14 cellular contexts compared by ENCODE assay signal in genomic region chr11:12678991-12679390, GRCh38. TPM values are rescaled to one million over a fixed set of nuclear protein-coding genes. Genes with fewer than 3 reads are reported as not detected.
DNase-seq lines count a peak whose midpoint lies in the region; ATAC-seq and TF ChIP-seq lines count a peak whose summit lies in the region.
"Had no signal": no experiment of that assay in that cellular context is flagged by ENCODE, and none has a peak within 500 bp of the region (broad histone marks: within the 10 kb centered on the region; RNA-seq: fewer than 3 reads in every experiment).

No MANE protein-coding gene starts in this region.

- H3K27me3 ChIP-seq in HUES6 (ENCODE audit: control insufficient read depth, insufficient read depth, low read length) (peaks cover 3% of the 10 kb centered on the region; the same call in 1 of the 2 replicates), transverse colon (no peaks in the 10 kb centered on the region)
- H3K27me3 ChIP-seq: brain microvascular endothelial cell had no signal

- ATAC-seq in GM19463 (IDR thresholded peaks at IDR 0.05; ENCODE audit: unreplicated experiment): no peak
- no peak for ATAC-seq in GM21381 (IDR thresholded peaks at IDR 0.05; ENCODE audit: unreplicated experiment)
- ATAC-seq: activated CD4-positive, CD25-positive, alpha-beta regulatory T cell treated with anti-CD3 and anti-CD28 coated beads, Interleukin-2, amount 50 U/mL, for 24 hours; activated T-cell treated with anti-CD3 and anti-CD28 coated beads, Interleukin-2, amount 50 U/mL, for 72 hours; stimulated activated naive B cell treated with anti-CD40 and anti-IgM and Interleukin-4, amounts not matched to agents 10 μg/mL and 1 μg/mL and 100 μg/mL, for 72 hours had no signal

- DNase-seq in mesothelial cell of epicardium (ENCODE audit: low spot score in 2 of 2, unreplicated experiment in 2 of 2) (no peak), transverse colon (no peak), NOMO-1 (lab: John Stamatoyannopoulos, UW; ENCODE audit: unreplicated experiment in 2 of 2) (no peak)
- DNase-seq: activated T-cell treated with anti-CD3 and anti-CD28 coated beads, Interleukin-2, amount 50 U/mL, for 72 hours; brain microvascular endothelial cell; DMS53; SHP77 treated with DMSO at 0.1 percent for 48 hours; stimulated activated CD4-positive, alpha-beta T cell treated with anti-CD3 and anti-CD28 coated beads, Interleukin-1b, Interleukin-23, amount 100 ng/mL, for 48 hours; stimulated activated naive B cell treated with anti-CD40 and anti-IgM and Interleukin-4, amounts not matched to agents 10 μg/mL and 1 μg/mL and 100 μg/mL, for 72 hours had no signal

- H3K4me3 Mint-ChIP-seq in brain: peak overlapping the region; percentile 94 to 100 (median 95)
- peak overlapping the region; percentile 90 for H3K4me3 Mint-ChIP-seq in mesothelial cell of epicardium
- H3K4me3 Mint-ChIP-seq: activated T-cell treated with anti-CD3 and anti-CD28 coated beads, Interleukin-2, amount 50 U/mL, for 72 hours; stimulated activated naive B cell treated with anti-CD40 and anti-IgM and Interleukin-4, amounts not matched to agents 10 μg/mL and 1 μg/mL and 100 μg/mL, for 72 hours had no signal

- H3K27me3 Mint-ChIP-seq in brain (peaks cover 10% of the 10 kb centered on the region), mesothelial cell of epicardium (ENCODE audit: low read depth) (no peaks in the 10 kb centered on the region)

- H3K36me3 ChIP-seq in HUES6 (ENCODE audit: control insufficient read depth, insufficient read depth, low read length) (peaks cover 8% of the 10 kb centered on the region; the same call in 1 of the 2 replicates), transverse colon (no peaks in the 10 kb centered on the region)

- no peak for TF ChIP-seq POLR2A in transverse colon (IDR thresholded peaks at IDR 0.05)

- 31 to 50% methylated on average over 2 to 5 of the region's 5 CpGs for WGBS in transverse colon (ENCODE audit: low coverage in 1 of 2), 2 donors

- H3K9me3 Mint-ChIP-seq in brain (no peaks in the 10 kb centered on the region), mesothelial cell of epicardium (no peaks in the 10 kb centered on the region)
- H3K9me3 Mint-ChIP-seq: activated T-cell treated with anti-CD3 and anti-CD28 coated beads, Interleukin-2, amount 50 U/mL, for 72 hours; stimulated activated naive B cell treated with anti-CD40 and anti-IgM and Interleukin-4, amounts not matched to agents 10 μg/mL and 1 μg/mL and 100 μg/mL, for 72 hours had no signal

- H3K27ac Mint-ChIP-seq in brain: peak overlapping the region; percentile 57 to 100 (median 96)
- H3K27ac Mint-ChIP-seq in mesothelial cell of epicardium: peak overlapping the region; percentile 98
- H3K27ac Mint-ChIP-seq: activated T-cell treated with anti-CD3 and anti-CD28 coated beads, Interleukin-2, amount 50 U/mL, for 72 hours; stimulated activated naive B cell treated with anti-CD40 and anti-IgM and Interleukin-4, amounts not matched to agents 10 μg/mL and 1 μg/mL and 100 μg/mL, for 72 hours had no signal

- no peaks in the 10 kb centered on the region for H3K9me3 ChIP-seq in HUES6 (ENCODE audit: control insufficient read depth, insufficient read depth, low read depth, low read length)
- no peaks in the 10 kb centered on the region for H3K9me3 ChIP-seq in transverse colon

- in situ Hi-C loops in transverse colon (cut with MboI; ENCODE audit: low pct_ligation_motif_present in 1 of 4, low pct_unique_long_range_greater_than_20kb in 1 of 4, low sequenced_read_pairs in 3 of 4): loop anchor here in 3 of 4 donors (10.0 to 25.0 kb wide), 2 partner anchors 206 to 208 kb away; no protein-coding TSS in a partner anchor

- no peak overlapping the region for H3K27ac ChIP-seq in HUES6 (ENCODE audit: low read depth, low read length)
- peak overlapping the region; percentile 96 to 100 (median 98) for H3K27ac ChIP-seq in transverse colon

- TF ChIP-seq EP300 in transverse colon (IDR thresholded peaks at IDR 0.05; ENCODE audit: low read depth): no peak

- H3K4me3 ChIP-seq in HUES6 (ENCODE audit: low read depth, low read length) (peak overlapping the region; percentile 49; the same call in 1 of the 2 replicates), transverse colon (no peak overlapping the region)

- H3K4me1 Mint-ChIP-seq in brain (peaks cover 84% of the 10 kb centered on the region), mesothelial cell of epicardium (peaks cover 78% of the 10 kb centered on the region)
- H3K4me1 Mint-ChIP-seq: stimulated activated naive B cell treated with anti-CD40 and anti-IgM and Interleukin-4, amounts not matched to agents 10 μg/mL and 1 μg/mL and 100 μg/mL, for 72 hours had no signal

- H3K4me1 ChIP-seq in HUES6 (ENCODE audit: control insufficient read depth, insufficient read depth, low read length): peaks cover 77% of the 10 kb centered on the region
- peaks cover 17 to 68% (median 54%) of the 10 kb centered on the region in 4 donors for H3K4me1 ChIP-seq in transverse colon

- H3K9ac ChIP-seq in HUES6 (ENCODE audit: low read length): no peak overlapping the region

- H3K36me3 Mint-ChIP-seq in brain (peaks cover 11% of the 10 kb centered on the region), mesothelial cell of epicardium (no peaks in the 10 kb centered on the region)
- H3K36me3 Mint-ChIP-seq: stimulated activated naive B cell treated with anti-CD40 and anti-IgM and Interleukin-4, amounts not matched to agents 10 μg/mL and 1 μg/mL and 100 μg/mL, for 72 hours had no signal

- intact Hi-C loops in transverse colon (cut with DNase I; ENCODE audit: low total_unique reads): loop anchor here (5.0 to 10.0 kb wide), 3 partner anchors 136 to 282 kb away; no protein-coding TSS in a partner anchor

- TF ChIP-seq CTCF in brain (conservative IDR thresholded peaks at IDR 0.05) (no peak), mesothelial cell of epicardium (IDR thresholded peaks at IDR 0.05; ENCODE audit: unreplicated experiment) (no peak), transverse colon (IDR thresholded peaks at IDR 0.05) (no peak)

RNA-seq across cellular contexts. Expression of gene TEAD1, which starts 4.8 kb away (rescaled TPM):
- 32.4 TPM for polyA plus RNA-seq in brain (ENCODE audit: insufficient read depth, low read depth, low replicate concordance)
- total RNA-seq in mesothelial cell of epicardium (156 to 163 TPM (median 161 TPM) in 3 replicates), transverse colon (100 to 1,000 TPM in 1 of 4 donors, 10 to 100 TPM in 3; 46.4 to 214 (median 61.2) TPM)
